26 cellular contexts compared by ENCODE assay signal in genomic region chr19:31525610-31526147, GRCh38.
"Had no signal": no experiment of that assay in that cellular context is flagged by ENCODE, and none has a peak within 500 bp of the region (broad histone marks: within the 10 kb centered on the region; RNA-seq: fewer than 3 reads in every experiment).

No MANE protein-coding gene starts in this region.

- H3K4me3 Mint-ChIP-seq: immature natural killer cell; naive thymus-derived CD8-positive, alpha-beta T cell; nephron progenitor cell; stimulated activated memory B cell treated with anti-CD40 and anti-IgM and Interleukin-4, amounts not matched to agents 10 μg/mL and 1 μg/mL and 100 μg/mL, for 72 hours; type B pancreatic cell had no signal

- DNase-seq: dermis blood vessel endothelial cell; effector memory CD4-positive, alpha-beta T cell; erythroblast; esophagus squamous epithelium; foreskin melanocyte; hypothalamus; immature natural killer cell; islet precursor cell; left ventricle myocardium superior; lower lobe of right lung; naive thymus-derived CD8-positive, alpha-beta T cell; nephron progenitor cell; nucleus accumbens; posterior cingulate gyrus; psoas muscle; right cardiac atrium; stimulated activated CD4-positive, alpha-beta T cell treated with anti-CD3 and anti-CD28 coated beads, Interleukin-2, amount 100 ng/mL, for 24 hours; stimulated activated CD4-positive, alpha-beta T cell treated with anti-CD3 and anti-CD28 coated beads, Interleukin-4, amount 100 ng/mL, for 24 hours; stimulated activated naive CD8-positive, alpha-beta T cell treated with anti-CD3 and anti-CD28 coated beads, Interleukin-15, Interleukin-2, amounts not matched to agents 100 U/mL and 50 U/mL, for 24 hours; substantia nigra; testis; tibial artery had no signal

- H3K4me1 Mint-ChIP-seq: immature natural killer cell; naive thymus-derived CD8-positive, alpha-beta T cell; nephron progenitor cell; stimulated activated memory B cell treated with anti-CD40 and anti-IgM and Interleukin-4, amounts not matched to agents 10 μg/mL and 1 μg/mL and 100 μg/mL, for 72 hours had no signal

- H3K36me3 ChIP-seq: esophagus squamous epithelium, lower lobe of right lung, tibial artery had no signal

- H3K36me3 Mint-ChIP-seq: stimulated activated memory B cell treated with anti-CD40 and anti-IgM and Interleukin-4, amounts not matched to agents 10 μg/mL and 1 μg/mL and 100 μg/mL, for 72 hours; type B pancreatic cell had no signal

- H3K27ac Mint-ChIP-seq: immature natural killer cell; naive thymus-derived CD8-positive, alpha-beta T cell; nephron progenitor cell; stimulated activated memory B cell treated with anti-CD40 and anti-IgM and Interleukin-4, amounts not matched to agents 10 μg/mL and 1 μg/mL and 100 μg/mL, for 72 hours; type B pancreatic cell had no signal

- H3K27ac ChIP-seq: coronary artery, esophagus squamous epithelium, lower lobe of right lung, psoas muscle, testis, tibial artery had no signal

- H3K27me3 ChIP-seq: esophagus squamous epithelium, testis, tibial artery had no signal

- H3K27me3 Mint-ChIP-seq: stimulated activated memory B cell treated with anti-CD40 and anti-IgM and Interleukin-4, amounts not matched to agents 10 μg/mL and 1 μg/mL and 100 μg/mL, for 72 hours; type B pancreatic cell had no signal

- H3K4me1 ChIP-seq: esophagus squamous epithelium, lower lobe of right lung, psoas muscle, testis, tibial artery had no signal

- H3K9me3 Mint-ChIP-seq: type B pancreatic cell had no signal

- H3K4me3 ChIP-seq: coronary artery, esophagus squamous epithelium, lower lobe of right lung, psoas muscle, smooth muscle cell, testis, tibial artery had no signal

- H3K9me3 ChIP-seq: testis had no signal

- ATAC-seq: left ventricle myocardium superior; lower lobe of right lung; naive thymus-derived CD8-positive, alpha-beta T cell; psoas muscle; right cardiac atrium; stimulated activated memory B cell treated with anti-CD40 and anti-IgM and Interleukin-4, amounts not matched to agents 10 μg/mL and 1 μg/mL and 100 μg/mL, for 72 hours; stimulated activated naive CD8-positive, alpha-beta T cell treated with anti-CD3 and anti-CD28 coated beads, Interleukin-15, Interleukin-2, amounts not matched to agents 100 U/mL and 50 U/mL, for 24 hours had no signal
